ENCODE assay signal across 30 cellular contexts in genomic region chr15:67244966-67245478, GRCh38. TPM values are rescaled to one million over a fixed set of nuclear protein-coding genes. Genes with fewer than 3 reads are reported as not detected.
A peak's percentile ranks its signal among the peaks of the same experiment; 100 is the strongest.
DNase-seq lines count a peak whose midpoint lies in the region; ATAC-seq and TF ChIP-seq lines count a peak whose summit lies in the region.
"Had no signal": no experiment of that assay in that cellular context is flagged by ENCODE, and none has a peak within 500 bp of the region (broad histone marks: within the 10 kb centered on the region; RNA-seq: fewer than 3 reads in every experiment).

No MANE protein-coding gene starts in this region.

- peaks cover 7% of the 10 kb centered on the region for H3K36me3 Mint-ChIP-seq in natural killer cell

- WGBS in prostate gland = 97% methylated on average over 3 of the region's 3 CpGs

- no peaks in the 10 kb centered on the region for H3K27me3 Mint-ChIP-seq in natural killer cell (ENCODE audit: low read depth in 2 of 2)
- H3K27me3 Mint-ChIP-seq: activated T-helper 17 cell treated with anti-CD3 and anti-CD28 coated beads, Interleukin-2, amount 50 U/mL, for 72 hours; dendritic cell treated with granulocyte-macrophage colony-stimulating factor and Interleukin-4, amounts not matched to agents 40 ng/mL and 50 ng/mL, for 4 days; stimulated activated naive B cell treated with anti-CD40 and anti-IgM and Interleukin-4, amounts not matched to agents 10 μg/mL and 1 μg/mL and 100 μg/mL, for 72 hours; T-cell; type B pancreatic cell had no signal

- peaks cover 49 to 54% of the 10 kb centered on the region in 2 donors for H3K4me1 Mint-ChIP-seq in natural killer cell

- H3K9me3 Mint-ChIP-seq in natural killer cell = peaks cover 0 to 2% of the 10 kb centered on the region in 2 donors
- H3K9me3 Mint-ChIP-seq: activated T-helper 17 cell treated with anti-CD3 and anti-CD28 coated beads, Interleukin-2, amount 50 U/mL, for 72 hours had no signal

- H3K27ac ChIP-seq in prostate gland = no peak overlapping the region
- H3K27ac ChIP-seq: C4-2B, SJSA1, WERI-Rb-1 had no signal

- H3K27ac Mint-ChIP-seq in natural killer cell = no peak overlapping the region
- H3K27ac Mint-ChIP-seq: activated naive CD4-positive, alpha-beta T cell treated with anti-CD3 and anti-CD28 coated beads, Interleukin-2, amount 50 U/mL, for 72 hours; activated T-helper 17 cell treated with anti-CD3 and anti-CD28 coated beads, Interleukin-2, amount 50 U/mL, for 72 hours; dendritic cell treated with granulocyte-macrophage colony-stimulating factor and Interleukin-4, amounts not matched to agents 40 ng/mL and 50 ng/mL, for 4 days; nephron progenitor cell; stimulated activated naive B cell treated with anti-CD40 and anti-IgM and Interleukin-4, amounts not matched to agents 10 μg/mL and 1 μg/mL and 100 μg/mL, for 72 hours; type B pancreatic cell had no signal

- intact Hi-C loops in prostate gland (cut with DNase I) = no loop called here
- intact Hi-C loops in natural killer cell (cut with micrococcal nuclease) = no loop called here

- no peaks in the 10 kb centered on the region for H3K27me3 ChIP-seq in prostate gland (replicated peaks; ENCODE audit: insufficient read depth)
- H3K27me3 ChIP-seq: SJSA1 had no signal

- peaks cover 4% of the 10 kb centered on the region for H3K4me1 ChIP-seq in prostate gland (replicated peaks)

- no peak for TF ChIP-seq POLR2A in prostate gland (IDR thresholded peaks at IDR 0.05)

- H3K4me3 Mint-ChIP-seq in natural killer cell = no peak overlapping the region
- H3K4me3 Mint-ChIP-seq: activated T-helper 17 cell treated with anti-CD3 and anti-CD28 coated beads, Interleukin-2, amount 50 U/mL, for 72 hours; dendritic cell treated with granulocyte-macrophage colony-stimulating factor and Interleukin-4, amounts not matched to agents 40 ng/mL and 50 ng/mL, for 4 days; immature natural killer cell; nephron progenitor cell; stimulated activated naive B cell treated with anti-CD40 and anti-IgM and Interleukin-4, amounts not matched to agents 10 μg/mL and 1 μg/mL and 100 μg/mL, for 72 hours; T-cell; type B pancreatic cell had no signal

- TF ChIP-seq CTCF in prostate gland (IDR thresholded peaks at IDR 0.05) (no peak), natural killer cell (IDR thresholded peaks at IDR 0.05) (no peak)

- H3K4me3 ChIP-seq in prostate gland = no peak overlapping the region
- H3K4me3 ChIP-seq: GM12878, SJSA1 had no signal

- no peaks in the 10 kb centered on the region for H3K36me3 ChIP-seq in prostate gland

- no peaks in the 10 kb centered on the region for H3K9me3 ChIP-seq in prostate gland
- H3K9me3 ChIP-seq: SJSA1 had no signal

- DNase-seq in HCEC 1CT (peak; percentile 52), amniotic epithelial cell (ENCODE audit: low read depth) (peak; percentile 40), fibroblast of peridontal ligament (ENCODE audit: extremely low read depth) (peak; percentile 92), NCI-H510A (lab: John Stamatoyannopoulos, UW) (no peak), prostate gland (ENCODE audit: low spot score) (no peak), natural killer cell (no peak)
- DNase-seq: activated CD4-positive, alpha-beta T cell treated with anti-CD3 and anti-CD28 coated beads for 4 hours; caudate nucleus; DND-41; erythroblast; H7; immature natural killer cell; Kasumi-1; left colon; mammary epithelial cell; NCI-H1694; NCI-H510A treated with DMSO at 0.1 percent for 48 hours; nephron progenitor cell; RPMI8226; stimulated activated naive B cell treated with anti-CD40 and anti-IgM and Interleukin-4, amounts not matched to agents 10 μg/mL and 1 μg/mL and 100 μg/mL, for 72 hours; T-cell; WERI-Rb-1 had no signal

- ATAC-seq in natural killer cell (no peak), HG03520 (IDR thresholded peaks at IDR 0.05; ENCODE audit: unreplicated experiment) (no peak)
- ATAC-seq: activated naive CD4-positive, alpha-beta T cell treated with anti-CD3 and anti-CD28 coated beads, Interleukin-2, amount 50 U/mL, for 72 hours; activated T-helper 17 cell treated with anti-CD3 and anti-CD28 coated beads, Interleukin-2, amount 50 U/mL, for 72 hours; GM12878; left colon; stimulated activated naive B cell treated with anti-CD40 and anti-IgM and Interleukin-4, amounts not matched to agents 10 μg/mL and 1 μg/mL and 100 μg/mL, for 72 hours; T-cell had no signal

RNA-seq across cellular contexts. Expression of gene AAGAB, which starts 9.4 kb away (rescaled TPM):
- 10 to 100 TPM; 34.1 to 34.3 TPM for total RNA-seq in prostate gland
- 10 to 100 TPM; 41.1 to 44.3 (median 42.5) TPM for total RNA-seq in natural killer cell

RNA-seq across cellular contexts. Expression of gene IQCH, which starts 9.6 kb away (rescaled TPM):
- 1 to 10 TPM; 5.8 to 9.5 TPM for total RNA-seq in prostate gland
- total RNA-seq in natural killer cell = 1 to 10 TPM in 1 of 3 donors, under 1 TPM in 2; 0.78 to 1.4 (median 0.86) TPM

Comparison
In these comparisons a context has a peak if more than half of its experiments do, and no peak if none do; other contexts are left out.
1. DNase-seq: peak in HCEC 1CT (single experiment), amniotic epithelial cell (single experiment) and fibroblast of peridontal ligament (single experiment); none in NCI-H510A (single experiment), prostate gland (single experiment) and natural killer cell (single experiment).